8 cellular contexts compared by ENCODE assay signal in the genomic region with DNA sequence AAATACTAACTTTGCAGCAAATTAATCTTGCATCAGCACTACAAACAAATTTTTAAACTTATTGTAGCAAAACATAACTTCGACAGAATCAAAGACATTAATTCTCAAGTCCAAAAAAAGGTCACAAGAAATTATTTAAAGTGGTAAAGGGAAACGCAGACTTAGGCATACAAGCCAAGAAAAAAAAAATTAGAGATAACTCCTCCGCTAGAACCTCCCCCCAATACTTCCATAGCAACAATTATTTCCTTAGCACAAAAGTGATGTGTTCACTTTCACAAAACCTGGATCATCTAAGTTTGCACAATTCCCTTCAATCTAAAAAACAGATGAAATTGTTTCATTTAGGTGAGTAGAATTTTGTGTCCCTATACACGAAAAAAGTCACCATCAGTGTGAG. TPM values are rescaled to one million over a fixed set of nuclear protein-coding genes. Genes with fewer than 3 reads are reported as not detected.
DNase-seq lines count a peak whose midpoint lies in the region; ATAC-seq and TF ChIP-seq lines count a peak whose summit lies in the region.

No MANE protein-coding gene starts in this region.

- ATAC-seq in naive B cell (ENCODE audit: low read depth in 2 of 2) (no peak), GM21528 (IDR thresholded peaks at IDR 0.05; ENCODE audit: low FRiP score, unreplicated experiment) (no peak)

- DNase-seq in AG04449 (ENCODE audit: low read depth, low spot score), result no peak
- no peak for DNase-seq in chondrocyte (ENCODE audit: low spot score)
- DNase-seq in naive B cell, result no peak
- DNase-seq in NCI-H526 treated with DMSO at 0.1 percent for 48 hours (lab: John Stamatoyannopoulos, UW), result no peak
- DNase-seq in NCI-H1417 treated with DMSO at 0.1 percent for 48 hours (lab: John Stamatoyannopoulos, UW), result no peak
- no peak for DNase-seq in NCI-H1092 treated with DMSO at 0.1 percent for 48 hours (lab: John Stamatoyannopoulos, UW)

- no peak overlapping the region for H3K27ac ChIP-seq in HUES64 (ENCODE audit: low read depth, low read length)

- no peaks in the 10 kb centered on the region for H3K9me3 Mint-ChIP-seq in chondrocyte (ENCODE audit: low read depth)
- H3K9me3 Mint-ChIP-seq in naive B cell, result no peaks in the 10 kb centered on the region

- no peaks in the 10 kb centered on the region for H3K27me3 ChIP-seq in HUES64 (ENCODE audit: insufficient read depth, low read length)

- TF ChIP-seq CTCF in AG04449 (IDR thresholded peaks at IDR 0.05; ENCODE audit: insufficient read depth, low read length, missing control alignments) (no peak), chondrocyte (IDR thresholded peaks at IDR 0.05) (no peak)

- 34% methylated on average over 3 of the region's 4 CpGs for WGBS in HUES64

- POLR2A ChIA-PET in AG04449 (lab: Yijun Ruan, JAX), result no interaction called here

- H3K4me1 Mint-ChIP-seq in chondrocyte (ENCODE audit: low read depth), result peaks cover 27% of the 10 kb centered on the region
- peaks cover 24 to 40% (median 31%) of the 10 kb centered on the region in 3 donors for H3K4me1 Mint-ChIP-seq in naive B cell

- peak overlapping the region; percentile 100 for H3K4me3 Mint-ChIP-seq in chondrocyte (ENCODE audit: unreplicated experiment)
- H3K4me3 Mint-ChIP-seq in naive B cell, result peak overlapping the region; percentile 95 to 100 (median 100)

- CTCF ChIA-PET in AG04449 (lab: Yijun Ruan, JAX), result no interaction called here

- H3K36me3 Mint-ChIP-seq in chondrocyte (ENCODE audit: low read depth), result no peaks in the 10 kb centered on the region
- H3K36me3 Mint-ChIP-seq in naive B cell, result peaks cover 0 to 7% of the 10 kb centered on the region in 2 donors

- H3K27me3 Mint-ChIP-seq in chondrocyte (ENCODE audit: low read depth), result no peaks in the 10 kb centered on the region
- H3K27me3 Mint-ChIP-seq in naive B cell, result no peaks in the 10 kb centered on the region

- peaks cover 6% of the 10 kb centered on the region; the same call in 1 of the 2 replicates for H3K36me3 ChIP-seq in HUES64 (ENCODE audit: insufficient read depth, low read length)

- H3K9me3 ChIP-seq in HUES64 (ENCODE audit: insufficient read depth, low read depth, low read length), result no peaks in the 10 kb centered on the region

- peak overlapping the region; percentile 96 for H3K9ac ChIP-seq in HUES64 (ENCODE audit: low read depth, low read length)

- H3K27ac Mint-ChIP-seq in chondrocyte (ENCODE audit: unreplicated experiment) (no peak overlapping the region), naive B cell (peak overlapping the region in 5 of 6 donors; percentile 39 to 100 (median 99))

- peaks cover 12% of the 10 kb centered on the region; the same call in 1 of the 2 replicates for H3K4me1 ChIP-seq in HUES64 (ENCODE audit: insufficient read depth, low read length)

- peak overlapping the region; percentile 85 for H3K4me3 ChIP-seq in AG04449 (ENCODE audit: low read depth, low read length)
- H3K4me3 ChIP-seq in HUES64 (ENCODE audit: low read length), result peak overlapping the region; percentile 89

RNA-seq across cellular contexts. Expression of gene LRBA, which starts 1.1 kb away (rescaled TPM):
- 28.2 TPM for polyA plus RNA-seq in HUES64 (2013, experiment 1 of 2)
- 29.5 TPM for polyA plus RNA-seq in HUES64 (2013, experiment 2 of 2)
- 19.7 to 41.9 TPM (median 25.1 TPM) in 3 replicates for total RNA-seq in chondrocyte
- polyA plus RNA-seq in naive B cell (ENCODE audit: low read depth in 6 of 6), result 10 to 100 TPM; 18.0 to 25.7 (median 19.6) TPM
